18 cellular contexts compared by ENCODE assay signal in genomic region chr13:76638882-76639281, GRCh38.
DNase-seq lines count a peak whose midpoint lies in the region; ATAC-seq and TF ChIP-seq lines count a peak whose summit lies in the region.
"Had no signal": no experiment of that assay in that cellular context is flagged by ENCODE, and none has a peak within 500 bp of the region (broad histone marks: within the 10 kb centered on the region; RNA-seq: fewer than 3 reads in every experiment).

No MANE protein-coding gene starts in this region.

- intact Hi-C loops in IMR-90 (cut with micrococcal nuclease), result no loop called here
- intact Hi-C loops in left ventricle myocardium inferior (cut with micrococcal nuclease), result no loop called here

- no peaks in the 10 kb centered on the region for H3K9me1 ChIP-seq in IMR-90 (ENCODE audit: insufficient read depth, low read length)

- no peak overlapping the region for H3K56ac ChIP-seq in IMR-90 (ENCODE audit: extremely low read depth, insufficient read depth, low read length)

- H3K4me2 ChIP-seq in IMR-90 (ENCODE audit: low read depth, low read length) (no peak overlapping the region), osteoblast (ENCODE audit: insufficient read depth, low read length) (no peak overlapping the region)

- H3K9me3 ChIP-seq in IMR-90 (ENCODE audit: control insufficient read depth, insufficient read depth, low read length), result no peaks in the 10 kb centered on the region
- no peaks in the 10 kb centered on the region for H3K9me3 ChIP-seq in left ventricle myocardium inferior (replicated peaks)
- H3K9me3 ChIP-seq in osteoblast (ENCODE audit: low read depth, low read length), result no peaks in the 10 kb centered on the region

- H2BK120ac ChIP-seq in IMR-90 (ENCODE audit: low read depth, low read length), result no peak overlapping the region

- no peak overlapping the region for H2AK9ac ChIP-seq in IMR-90 (replicated peaks; ENCODE audit: low read depth, low read length, poor library complexity)

- no peak overlapping the region for H3K27ac ChIP-seq in IMR-90 (ENCODE audit: insufficient read depth, low read length)
- peak overlapping the region; percentile 59 for H3K27ac ChIP-seq in rectal smooth muscle tissue (ENCODE audit: low read depth, low read length)
- H3K27ac ChIP-seq in left ventricle myocardium inferior (replicated peaks), result no peak overlapping the region
- H3K27ac ChIP-seq in osteoblast (ENCODE audit: low read depth, low read length), result no peak overlapping the region
- H3K27ac ChIP-seq: C4-2B, HL-60 had no signal

- H3K36me3 ChIP-seq in IMR-90 (ENCODE audit: control insufficient read depth, insufficient read depth, low read length) (no peaks in the 10 kb centered on the region), rectal smooth muscle tissue (ENCODE audit: control insufficient read depth, insufficient read depth, low read length) (no peaks in the 10 kb centered on the region), left ventricle myocardium inferior (no peaks in the 10 kb centered on the region), osteoblast (ENCODE audit: insufficient read depth, low read length) (no peaks in the 10 kb centered on the region)

- H4K91ac ChIP-seq in IMR-90 (ENCODE audit: insufficient read depth, low read depth, low read length), result no peak overlapping the region

- TF ChIP-seq CTCF in AG10803 (conservative IDR thresholded peaks at IDR 0.05; ENCODE audit: low read length) (no peak), IMR-90 (conservative IDR thresholded peaks at IDR 0.05; ENCODE audit: low read depth, low read length) (no peak), fibroblast of mammary gland (conservative IDR thresholded peaks at IDR 0.05; ENCODE audit: control insufficient read depth, insufficient read depth, low read depth, low read length) (no peak), left ventricle myocardium inferior (IDR thresholded peaks at IDR 0.05; ENCODE audit: borderline replicate concordance) (no peak), osteoblast (IDR thresholded peaks at IDR 0.05; ENCODE audit: extremely low read depth, low read depth, low read length) (no peak)

- no peak overlapping the region for H2BK15ac ChIP-seq in IMR-90 (ENCODE audit: low read depth, low read length)

- no peak overlapping the region for H2AK5ac ChIP-seq in IMR-90 (ENCODE audit: low read depth, low read length)

- ATAC-seq in IMR-90 (ENCODE audit: low read depth), result no peak
- ATAC-seq in HG03457 (IDR thresholded peaks at IDR 0.05; ENCODE audit: unreplicated experiment), result no peak
- ATAC-seq: K562 had no signal

- peaks cover 3% of the 10 kb centered on the region for H3K27me3 ChIP-seq in IMR-90 (ENCODE audit: control insufficient read depth, insufficient read depth, low read length)
- no peaks in the 10 kb centered on the region for H3K27me3 ChIP-seq in rectal smooth muscle tissue (ENCODE audit: control insufficient read depth, insufficient read depth, low read length)
- no peaks in the 10 kb centered on the region for H3K27me3 ChIP-seq in left ventricle myocardium inferior (ENCODE audit: low read depth)
- H3K27me3 ChIP-seq in osteoblast (ENCODE audit: insufficient read depth, low read length), result no peaks in the 10 kb centered on the region

- no TSS peak for BruUV-seq in IMR-90 (replicated peaks; lab: Mats Ljungman, UMichigan)

- TF ChIP-seq POLR2A in IMR-90 (IDR thresholded peaks at IDR 0.05; ENCODE audit: low read depth, low read length), result no peak

- H4K5ac ChIP-seq in IMR-90 (ENCODE audit: low read depth, low read length), result no peak overlapping the region

- no peaks in the 10 kb centered on the region for H3K79me2 ChIP-seq in osteoblast (ENCODE audit: insufficient read depth, low read length)

- H3K9ac ChIP-seq in IMR-90 (ENCODE audit: low read depth, low read length) (no peak overlapping the region), rectal smooth muscle tissue (ENCODE audit: low read length) (no peak overlapping the region)

- CTCF ChIA-PET in IMR-90 (lab: Yijun Ruan, JAX), result no interaction called here

- no peak overlapping the region for H4K8ac ChIP-seq in IMR-90 (ENCODE audit: low read depth in 2 of 2, low read length in 2 of 2)

- in situ Hi-C loops in IMR-90 (cut with MboI; ENCODE audit: low sequenced_read_pairs), result no loop called here

- H4K20me1 ChIP-seq in IMR-90 (ENCODE audit: insufficient read depth, low read length) (no peaks in the 10 kb centered on the region), osteoblast (ENCODE audit: insufficient read depth, low read length) (no peaks in the 10 kb centered on the region)

- no peak overlapping the region for H3K4me3 ChIP-seq in AG10803 (ENCODE audit: low read length)
- no peak overlapping the region for H3K4me3 ChIP-seq in IMR-90 (ENCODE audit: insufficient read depth, low read depth, low read length)
- no peak overlapping the region for H3K4me3 ChIP-seq in fibroblast of mammary gland (ENCODE audit: control insufficient read depth, low read depth, low read length)
- H3K4me3 ChIP-seq in rectal smooth muscle tissue (ENCODE audit: low read length), result no peak overlapping the region
- no peak overlapping the region for H3K4me3 ChIP-seq in left ventricle myocardium inferior
- H3K4me3 ChIP-seq in osteoblast (ENCODE audit: insufficient read depth, low read length), result no peak overlapping the region
- H3K4me3 ChIP-seq: K562 had no signal

- POLR2A ChIA-PET in IMR-90 (lab: Charles Lee; ENCODE audit: unreplicated experiment), result no interaction called here

- peaks cover 4% of the 10 kb centered on the region; the same call in 1 of the 2 replicates for H3K4me1 ChIP-seq in IMR-90 (ENCODE audit: control insufficient read depth, insufficient read depth, low read length)
- peaks cover 25% of the 10 kb centered on the region for H3K4me1 ChIP-seq in rectal smooth muscle tissue (ENCODE audit: control insufficient read depth, insufficient read depth, low read length)
- peaks cover 30% of the 10 kb centered on the region for H3K4me1 ChIP-seq in left ventricle myocardium inferior
- H3K4me1 ChIP-seq in osteoblast (ENCODE audit: insufficient read depth, low read length), result no peaks in the 10 kb centered on the region

- no peak for TF ChIP-seq RAD21 in IMR-90 (IDR thresholded peaks at IDR 0.05; ENCODE audit: low read length)

- WGBS in IMR-90 (ENCODE audit: extremely low coverage in 2 of 2, insufficient read length in 1 of 2), 2 experiments, result no CpG with 5 or more reads among the region's 3 CpGs

- DNase-seq in AG10803 (ENCODE audit: low read depth) (peak; percentile 5), IMR-90 (peak; percentile 8), fibroblast of mammary gland (ENCODE audit: low read depth) (peak; percentile 15), DMS114 treated with DMSO at 0.1 percent for 48 hours (lab: John Stamatoyannopoulos, UW; ENCODE audit: unreplicated experiment) (no peak), left ventricle myocardium inferior (no peak), osteoblast (ENCODE audit: insufficient read length, low spot score, missing footprints) (no peak)
- DNase-seq: DMS 273 treated with DMSO at 0.1 percent for 48 hours; NCI-H1436; NCI-H2029; NCI-H2171; NCI-H446 treated with DMSO at 0.1 percent for 48 hours; NK-92 treated with Interleukin-12 subunit alpha and Interleukin-12 subunit beta, amount 100 ng/mL, for 24 hours; SIG-M5 had no signal

- no peak overlapping the region for H2BK5ac ChIP-seq in IMR-90 (ENCODE audit: low read depth, low read length, poor library complexity, severe bottlenecking)

- no peak overlapping the region for H3K23ac ChIP-seq in IMR-90 (ENCODE audit: low read depth, low read length)

- H3K4ac ChIP-seq in IMR-90 (ENCODE audit: low read depth, low read length), result no peak overlapping the region

- no peak overlapping the region for H3K18ac ChIP-seq in IMR-90 (ENCODE audit: low read depth, low read length)

- no peak overlapping the region for H3K14ac ChIP-seq in IMR-90 (replicated peaks; ENCODE audit: low read depth, low read length)

- dilution Hi-C loops in IMR-90 (cut with HindIII; ENCODE audit: low sequenced_read_pairs, unreplicated experiment), result no loop called here

- H3K79me1 ChIP-seq in IMR-90 (ENCODE audit: low read depth in 1 of 2, low read length in 2 of 2), result no peaks in the 10 kb centered on the region

- H2AFZ ChIP-seq in IMR-90 (replicated peaks; ENCODE audit: low read length, poor library complexity) (no peak overlapping the region), osteoblast (ENCODE audit: low read length) (no peak overlapping the region)

- H2BK20ac ChIP-seq in IMR-90 (ENCODE audit: low read depth, low read length), result no peak overlapping the region

TF ChIP-seq in IMR-90, 13 proteins besides CTCF, POLR2A, EP300 and RAD21 (continues in another document):
- TF ChIP-seq SMC3 (IDR thresholded peaks at IDR 0.05; ENCODE audit: low read depth, low read length), result no peak
- no peak for TF ChIP-seq BHLHE40 (IDR thresholded peaks at IDR 0.05; ENCODE audit: low read depth, low read length)
- TF ChIP-seq MAZ (IDR thresholded peaks at IDR 0.05; ENCODE audit: borderline replicate concordance, low read depth, low read length), result no peak
- no peak for TF ChIP-seq MAFK (IDR thresholded peaks at IDR 0.05; ENCODE audit: low read depth, low read length)
- no peak for TF ChIP-seq RCOR1 (IDR thresholded peaks at IDR 0.05; ENCODE audit: insufficient replicate concordance, low read length)
- no peak for TF ChIP-seq CEBPB (IDR thresholded peaks at IDR 0.05; ENCODE audit: low read depth, low read length)
- no peak for TF ChIP-seq RFX5 (IDR thresholded peaks at IDR 0.05; ENCODE audit: low read depth, low read length)
- TF ChIP-seq CHD1 (IDR thresholded peaks at IDR 0.05; ENCODE audit: low read depth, low read length), result no peak
- no peak for TF ChIP-seq FOS (IDR thresholded peaks at IDR 0.05; ENCODE audit: low read depth, low read length)
- TF ChIP-seq ELK1 (IDR thresholded peaks at IDR 0.05; ENCODE audit: borderline replicate concordance, low read depth, low read length), result no peak
- TF ChIP-seq MXI1 (IDR thresholded peaks at IDR 0.05; ENCODE audit: borderline replicate concordance, low read depth, low read length), result no peak
- TF ChIP-seq USF2 (IDR thresholded peaks at IDR 0.05; ENCODE audit: low read depth, low read length), result no peak

Comparison
In these comparisons a context has a peak if more than half of its experiments do, and no peak if none do; other contexts are left out.
1. DNase-seq: peak in AG10803 (single experiment), IMR-90 (single experiment) and fibroblast of mammary gland (single experiment); none in DMS114 treated with DMSO at 0.1 percent for 48 hours (single experiment), left ventricle myocardium inferior (single experiment) and osteoblast (single experiment).